In the genomic region with DNA sequence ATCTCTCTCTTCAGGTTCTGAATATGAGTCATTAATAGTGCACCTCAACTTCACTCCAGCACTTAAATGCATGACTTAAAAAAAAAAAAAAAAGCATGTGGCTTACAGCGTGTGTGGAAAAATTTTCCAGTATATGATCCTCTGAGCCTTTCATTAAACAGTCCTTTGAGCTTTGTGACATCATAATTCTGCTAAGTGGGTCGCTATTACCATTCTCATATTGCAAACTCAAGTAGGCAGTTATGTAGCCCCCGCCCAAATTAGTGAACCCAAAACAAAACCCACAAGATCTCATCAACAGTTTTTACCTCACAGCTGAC, we compare ENCODE assay signal across 8 cellular contexts. TPM values are rescaled to one million over a fixed set of nuclear protein-coding genes. Genes with fewer than 3 reads are reported as not detected.
A peak's percentile ranks its signal among the peaks of the same experiment; 100 is the strongest.
DNase-seq lines count a peak whose midpoint lies in the region; ATAC-seq and TF ChIP-seq lines count a peak whose summit lies in the region.

No MANE protein-coding gene starts in this region.

- DNase-seq in heart left ventricle (no peak), left ventricle myocardium superior (no peak), ascending aorta (ENCODE audit: low spot score in 2 of 2) (no peak), lower lobe of right lung (no peak), vagina (ENCODE audit: extremely low spot score in 2 of 2) (no peak), NCI-H1105 (lab: John Stamatoyannopoulos, UW) (no peak)
- no peak for DNase-seq in stimulated activated CD4-positive, alpha-beta T cell treated with anti-CD3 and anti-CD28 coated beads, Interleukin-4, amount 100 ng/mL, for 4 hours

- H3K9me3 ChIP-seq in heart left ventricle (peaks cover 0 to 7% (median 0%) of the 10 kb centered on the region in 12 donors), ascending aorta (peaks cover 0 to 7% of the 10 kb centered on the region in 2 donors), lower lobe of right lung (no peaks in the 10 kb centered on the region), vagina (no peaks in the 10 kb centered on the region)

- no peak for TF ChIP-seq POLR2A in heart left ventricle (IDR thresholded peaks at IDR 0.05)
- no peak for TF ChIP-seq POLR2A in vagina (IDR thresholded peaks at IDR 0.05)

- WGBS in heart left ventricle, 4 donors, result 5 to 21% (median 10%) methylated on average over 3 of the region's 3 CpGs

- intact Hi-C loops in heart left ventricle (cut with DNase I) (no loop called here), left ventricle myocardium superior (cut with micrococcal nuclease) (no loop called here), ascending aorta (cut with DNase I) (loop anchor here (5.0 kb wide), 1 partner anchor 529 kb away; no protein-coding TSS in a partner anchor), lower lobe of right lung (cut with DNase I) (no loop called here), vagina (cut with DNase I) (no loop called here)

- peaks cover 0 to 22% (median 12%) of the 10 kb centered on the region in 12 donors for H3K4me1 ChIP-seq in heart left ventricle
- no peaks in the 10 kb centered on the region for H3K4me1 ChIP-seq in ascending aorta
- H3K4me1 ChIP-seq in lower lobe of right lung, result peaks cover 15% of the 10 kb centered on the region
- H3K4me1 ChIP-seq in vagina, result peaks cover 9% of the 10 kb centered on the region

- peaks cover 0 to 8% (median 0%) of the 10 kb centered on the region in 9 donors for H3K27me3 ChIP-seq in heart left ventricle
- no peaks in the 10 kb centered on the region for H3K27me3 ChIP-seq in ascending aorta
- H3K27me3 ChIP-seq in lower lobe of right lung (ENCODE audit: low read depth), result no peaks in the 10 kb centered on the region
- H3K27me3 ChIP-seq in vagina, result no peaks in the 10 kb centered on the region

- peak overlapping the region; percentile 45 to 93 (median 82) for H3K4me3 ChIP-seq in heart left ventricle
- peak overlapping the region; percentile 63 to 76 for H3K4me3 ChIP-seq in ascending aorta
- peak overlapping the region; percentile 82 for H3K4me3 ChIP-seq in lower lobe of right lung
- peak overlapping the region; percentile 73 to 76 for H3K4me3 ChIP-seq in vagina

- H3K27ac ChIP-seq in heart left ventricle (peak overlapping the region; percentile 70 to 94 (median 86)), ascending aorta (peak overlapping the region; percentile 78 to 79), lower lobe of right lung (peak overlapping the region; percentile 93), vagina (peak overlapping the region; percentile 81)

- no peak for ATAC-seq in heart left ventricle
- no peak for ATAC-seq in left ventricle myocardium superior
- ATAC-seq in lower lobe of right lung, result peak in 1 of 2 donors; percentile 4
- no peak for ATAC-seq in GM19328 (IDR thresholded peaks at IDR 0.05; ENCODE audit: unreplicated experiment)

- TF ChIP-seq CTCF in heart left ventricle (IDR thresholded peaks at IDR 0.05) (no peak), ascending aorta (IDR thresholded peaks at IDR 0.05) (no peak), lower lobe of right lung (IDR thresholded peaks at IDR 0.05) (no peak), vagina (IDR thresholded peaks at IDR 0.05) (no peak)

- H3K36me3 ChIP-seq in heart left ventricle, result peaks cover 0 to 39% (median 31%) of the 10 kb centered on the region in 9 donors
- peaks cover 16 to 27% of the 10 kb centered on the region in 2 donors for H3K36me3 ChIP-seq in ascending aorta
- peaks cover 28% of the 10 kb centered on the region for H3K36me3 ChIP-seq in lower lobe of right lung
- peaks cover 0 to 23% of the 10 kb centered on the region in 2 donors for H3K36me3 ChIP-seq in vagina

RNA-seq across cellular contexts. Expression of a gene that starts 0.7 kb away (rescaled TPM):
- total RNA-seq in heart left ventricle (10 to 100 TPM in 3 of 9 donors, 1 to 10 TPM in 6; 7.8 to 13.4 (median 9.4) TPM), left ventricle myocardium superior (8.5 TPM), ascending aorta (23.1 TPM), lower lobe of right lung (23.4 TPM), vagina (19.6 TPM)
- polyA plus RNA-seq in heart left ventricle, result 1 to 10 TPM; 2.4 to 6.1 TPM

RNA-seq across cellular contexts. Expression of a gene that starts 58.0 kb away (rescaled TPM):
- total RNA-seq in heart left ventricle (1 to 10 TPM in 6 of 9 donors, under 1 TPM in 3; 0.38 to 5.4 (median 1.6) TPM), left ventricle myocardium superior (0.82 TPM), ascending aorta (1.2 TPM), lower lobe of right lung (19.5 TPM), vagina (not detected)
- polyA plus RNA-seq in heart left ventricle, result under 1 TPM; 0.26 to 0.53 TPM
